7 cellular contexts compared by ENCODE assay signal in the genomic region with DNA sequence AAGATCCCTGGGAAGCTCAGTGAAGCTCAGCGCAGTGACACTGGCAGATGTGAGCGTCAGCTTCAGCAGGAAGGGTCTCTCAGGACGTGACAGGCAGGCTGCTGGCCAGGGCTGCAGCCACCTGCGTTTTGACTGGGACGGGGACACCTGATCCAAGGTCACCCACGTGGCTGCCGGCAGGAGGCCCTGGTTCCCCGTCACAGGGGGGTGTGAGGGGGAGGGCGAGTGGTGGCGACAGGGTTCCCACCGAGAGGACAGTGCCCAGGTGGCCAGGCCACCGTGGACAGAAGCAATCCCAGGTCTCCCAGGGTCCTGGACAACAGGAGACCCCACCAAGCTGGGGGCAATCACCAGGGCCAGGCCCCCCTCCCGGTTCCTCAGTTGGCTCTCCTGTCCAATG. TPM values are rescaled to one million over a fixed set of nuclear protein-coding genes. Genes with fewer than 3 reads are reported as not detected.
"Had no signal": no experiment of that assay in that cellular context is flagged by ENCODE, and none has a peak within 500 bp of the region (broad histone marks: within the 10 kb centered on the region; RNA-seq: fewer than 3 reads in every experiment).

No MANE protein-coding gene starts in this region.

RNA-seq across cellular contexts. Expression of a gene that starts 3.4 kb away (rescaled TPM):
- total RNA-seq: M059J, NCI-H460, OCI-LY7, PC-9, SJSA1 had no signal
- polyA plus RNA-seq: SK-N-SH had no signal

RNA-seq across cellular contexts. Expression of a gene that starts 12.0 kb away (rescaled TPM):
- total RNA-seq: M059J, NCI-H460, OCI-LY7, PC-9, RPMI7951, SJSA1 had no signal
- polyA plus RNA-seq: SK-N-SH had no signal

RNA-seq across cellular contexts. Expression of a gene that starts 13.9 kb away (rescaled TPM):
- total RNA-seq: M059J, NCI-H460, OCI-LY7, PC-9, RPMI7951, SJSA1 had no signal
- polyA plus RNA-seq: SK-N-SH had no signal

RNA-seq across cellular contexts. Expression of a gene that starts 18.8 kb away (rescaled TPM):
- total RNA-seq: M059J, NCI-H460, OCI-LY7, PC-9, SJSA1 had no signal
- polyA plus RNA-seq: SK-N-SH had no signal
